8 cellular contexts compared by ENCODE assay signal in the genomic region with DNA sequence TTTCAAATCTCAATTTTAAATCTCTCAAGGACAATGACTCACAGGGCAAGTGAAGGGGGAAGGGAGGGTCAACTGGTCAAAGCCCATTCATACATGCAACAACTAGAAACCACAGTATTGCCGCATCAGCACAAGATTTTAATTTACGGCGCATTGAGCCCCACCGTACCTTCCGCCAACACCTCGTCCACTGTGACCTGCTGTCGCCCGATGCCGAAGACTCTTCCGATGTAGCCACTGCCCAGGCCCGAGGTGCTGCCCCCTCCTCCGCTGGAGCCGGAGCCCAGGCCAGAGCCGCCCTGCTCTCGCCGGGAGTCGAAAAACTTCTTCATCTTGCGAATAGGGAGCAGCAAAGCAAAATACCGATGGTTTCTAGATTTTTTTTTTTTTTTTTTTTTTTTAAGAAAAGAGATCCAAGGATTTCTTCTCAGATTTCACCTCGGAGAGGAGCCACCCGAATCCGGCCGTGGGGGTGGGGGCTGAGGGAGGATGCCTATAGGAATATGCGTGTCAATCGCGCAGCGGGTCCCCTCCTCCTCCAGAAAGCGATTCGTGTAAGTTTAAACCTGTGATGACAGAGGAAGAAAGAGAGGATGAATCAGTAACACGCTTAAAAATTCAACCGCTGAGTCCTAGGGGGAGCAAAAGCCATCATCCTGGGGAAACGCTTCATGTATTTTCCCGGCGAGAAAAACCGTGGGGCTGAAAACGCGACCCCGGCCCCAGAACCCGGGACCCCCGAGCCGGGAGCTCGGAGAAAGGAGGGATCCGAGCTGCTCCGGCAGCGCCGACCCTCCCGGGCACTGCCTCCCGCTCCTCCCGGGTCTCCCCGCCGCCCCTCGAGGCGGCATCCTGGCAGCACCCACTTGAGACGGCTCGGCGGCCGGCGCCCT. TPM values are rescaled to one million over a fixed set of nuclear protein-coding genes. Genes with fewer than 3 reads are reported as not detected.
DNase-seq lines count a peak whose midpoint lies in the region; ATAC-seq lines count a peak whose summit lies in the region.

No MANE protein-coding gene starts in this region.

- ATAC-seq in GM21576 (IDR thresholded peaks at IDR 0.05; ENCODE audit: unreplicated experiment): peak; percentile 7
- ATAC-seq in GM21717 (IDR thresholded peaks at IDR 0.05; ENCODE audit: unreplicated experiment): no peak

- H3K4me3 ChIP-seq in mesenchymal stem cell (ENCODE audit: insufficient read depth in 1 of 2, low read depth in 1 of 2, low read length in 2 of 2): peak overlapping the region; percentile 91 to 94

- H3K27me3 ChIP-seq in mesenchymal stem cell (ENCODE audit: control insufficient read depth in 1 of 2, insufficient read depth in 1 of 2, low read length in 2 of 2): no peaks in the 10 kb centered on the region

- peak overlapping the region; percentile 85 for H2BK5ac ChIP-seq in mesenchymal stem cell (ENCODE audit: low read depth, low read length, poor library complexity, severe bottlenecking)

- H3K9ac ChIP-seq in mesenchymal stem cell (ENCODE audit: low read length): peak overlapping the region; percentile 94

- peak overlapping the region; percentile 55 for H4K8ac ChIP-seq in mesenchymal stem cell (ENCODE audit: low read length)

- H3K4me1 ChIP-seq in mesenchymal stem cell (ENCODE audit: control insufficient read depth, insufficient read depth, low read depth, low read length): peaks cover 4% of the 10 kb centered on the region

- peak overlapping the region; percentile 98 for H2BK15ac ChIP-seq in mesenchymal stem cell (ENCODE audit: low read depth, poor library complexity, severe bottlenecking)

- H3K4ac ChIP-seq in mesenchymal stem cell (ENCODE audit: low read depth in 1 of 2, low read length in 2 of 2): peak overlapping the region; percentile 67 to 92

- H3K27ac ChIP-seq in mesenchymal stem cell (ENCODE audit: low read length, poor library complexity, severe bottlenecking): peak overlapping the region; percentile 93

- peak overlapping the region; percentile 87 for H2BK120ac ChIP-seq in mesenchymal stem cell (ENCODE audit: low read depth, low read length)

- DNase-seq in AG08396 (ENCODE audit: low spot score) (peak; percentile 57), NCI-H524 (lab: John Stamatoyannopoulos, UW) (peak; percentile 20 to 57), mesenchymal stem cell (peak; percentile 89)
- peak; percentile 74 to 79 for DNase-seq in activated CD4-positive, alpha-beta T cell treated with anti-CD3 and anti-CD28 coated beads, Interleukin-2, amount 50 U/mL, for 48 hours
- peak; percentile 41 for DNase-seq in effector CD8-positive, alpha-beta T cell (lab: John Stamatoyannopoulos, UW)
- peak; percentile 26 for DNase-seq in stimulated activated CD8-positive, alpha-beta memory T cell treated with anti-CD3 and anti-CD28 coated beads, Interleukin-12 subunit alpha, Interleukin-12 subunit beta, amount 100 ng/mL, for 4 hours (ENCODE audit: low read depth)

- H3K9me3 ChIP-seq in mesenchymal stem cell (ENCODE audit: control insufficient read depth, low read length): no peaks in the 10 kb centered on the region

- no peak overlapping the region for H3K23ac ChIP-seq in mesenchymal stem cell (ENCODE audit: low read length in 2 of 2)

- under 1% methylated on average over 57 of the region's 58 CpGs for WGBS in mesenchymal stem cell

- peak overlapping the region; percentile 77 for H4K91ac ChIP-seq in mesenchymal stem cell (ENCODE audit: low read length)

- H2AFZ ChIP-seq in mesenchymal stem cell (ENCODE audit: low read depth, low read length): peak overlapping the region; percentile 21

- H2AK5ac ChIP-seq in mesenchymal stem cell (ENCODE audit: low read length, severe bottlenecking): no peak overlapping the region

- peaks cover 4% of the 10 kb centered on the region for H3K79me1 ChIP-seq in mesenchymal stem cell (replicated peaks; ENCODE audit: low read length, poor library complexity, severe bottlenecking)

- peak overlapping the region; percentile 53 to 99 for H3K14ac ChIP-seq in mesenchymal stem cell (ENCODE audit: low read length in 2 of 2)

- H3K36me3 ChIP-seq in mesenchymal stem cell (ENCODE audit: control insufficient read depth in 1 of 2, insufficient read depth in 2 of 2, low read depth in 1 of 2, low read length in 2 of 2): peaks cover 3 to 12% of the 10 kb centered on the region in 2 experiments

- H3K18ac ChIP-seq in mesenchymal stem cell (ENCODE audit: low read depth in 1 of 2, low read length in 2 of 2): peak overlapping the region; percentile 91 to 94

- peak overlapping the region; percentile 43 to 85 for H2BK12ac ChIP-seq in mesenchymal stem cell (ENCODE audit: low read length in 2 of 2)

- H3K4me2 ChIP-seq in mesenchymal stem cell (ENCODE audit: low read length, poor library complexity, severe bottlenecking): peak overlapping the region; percentile 36

RNA-seq across cellular contexts. Expression of gene AAK1, which starts 0.6 kb away (rescaled TPM):
- polyA plus RNA-seq in mesenchymal stem cell (2013, experiment 1 of 2): 54.5 TPM
- polyA plus RNA-seq in mesenchymal stem cell (2013, experiment 2 of 2): 49.2 TPM

Comparison
In these comparisons a context has a peak if more than half of its experiments do, and no peak if none do; other contexts are left out.
1. DNase-seq: peak in every context shown above with its lines; median percentile 89 in mesenchymal stem cell; 76 in activated CD4-positive, alpha-beta T cell treated with anti-CD3 and anti-CD28 coated beads, Interleukin-2, amount 50 U/mL, for 48 hours; 57 in AG08396; 41 in effector CD8-positive, alpha-beta T cell; 38 in NCI-H524; 26 in stimulated activated CD8-positive, alpha-beta memory T cell treated with anti-CD3 and anti-CD28 coated beads, Interleukin-12 subunit alpha, Interleukin-12 subunit beta, amount 100 ng/mL, for 4 hours.